In genomic region chr2:239610457-239611221, GRCh38 we compare ENCODE assay signal across 26 cellular contexts.
"Had no signal": no experiment of that assay in that cellular context is flagged by ENCODE, and none has a peak within 500 bp of the region (broad histone marks: within the 10 kb centered on the region; RNA-seq: fewer than 3 reads in every experiment).

No MANE protein-coding gene starts in this region.

- H3K27ac Mint-ChIP-seq: activated B cell treated with CpG ODN at 0.5 μM for 24 hours; activated naive CD4-positive, alpha-beta T cell treated with anti-CD3 and anti-CD28 coated beads for 36 hours; activated naive CD8-positive, alpha-beta T cell treated with anti-CD3 and anti-CD28 coated beads for 36 hours; activated T-cell treated with anti-CD3 and anti-CD28 coated beads, Interleukin-2, amount 50 U/mL, for 72 hours; dendritic cell treated with granulocyte-macrophage colony-stimulating factor and Interleukin-4, amounts not matched to agents 40 ng/mL and 50 ng/mL, for 4 days; mesothelial cell of epicardium; naive B cell; nephron progenitor cell; T-helper 2 cell treated with Interferon-gamma antibody and Interleukin-4, amounts not matched to agents 5 μg/mL and 100 μg/mL, for 36 hours had no signal

- H3K4me3 ChIP-seq: adrenal gland, body of pancreas, left ventricle myocardium inferior, pancreas, prostate gland, sigmoid colon, suprapubic skin, tibial artery had no signal

- H3K9me3 ChIP-seq: adrenal gland, body of pancreas, left ventricle myocardium inferior, neutrophil, pancreas, prostate gland, sigmoid colon, suprapubic skin, tibial artery had no signal

- H3K4me1 ChIP-seq: adrenal gland, body of pancreas, left ventricle myocardium inferior, pancreas, prostate gland, sigmoid colon, suprapubic skin, tibial artery had no signal

- H3K36me3 ChIP-seq: adrenal gland, left ventricle myocardium inferior, neutrophil, pancreas, prostate gland, sigmoid colon, suprapubic skin, tibial artery had no signal

- H3K4me1 Mint-ChIP-seq: activated B cell treated with CpG ODN at 0.5 μM for 24 hours; activated naive CD8-positive, alpha-beta T cell treated with anti-CD3 and anti-CD28 coated beads for 36 hours; naive B cell had no signal

- H3K27ac ChIP-seq: adrenal gland, body of pancreas, epithelial cell of prostate, left ventricle myocardium inferior, neutrophil, pancreas, prostate gland, sigmoid colon, suprapubic skin, tibial artery had no signal

- DNase-seq: activated B cell treated with CpG ODN at 0.5 μM for 24 hours; activated CD4-positive, alpha-beta T cell treated with anti-CD3 and anti-CD28 coated beads, Interleukin-2, amount 50 U/mL, for 1 hour; activated naive CD4-positive, alpha-beta T cell treated with anti-CD3 and anti-CD28 coated beads for 36 hours; activated naive CD8-positive, alpha-beta T cell treated with anti-CD3 and anti-CD28 coated beads for 36 hours; activated T-cell treated with anti-CD3 and anti-CD28 coated beads, Interleukin-2, amount 50 U/mL, for 72 hours; body of pancreas; effector CD4-positive, alpha-beta T cell; left ventricle myocardium inferior; mammary epithelial cell; naive B cell; nephron progenitor cell; stimulated activated CD4-positive, alpha-beta T cell treated with anti-CD3 and anti-CD28 coated beads, Interleukin-1b, Interleukin-23, amount 100 ng/mL, for 48 hours; stimulated activated CD4-positive, alpha-beta T cell treated with anti-CD3 and anti-CD28 coated beads, Interleukin-4, amount 100 ng/mL, for 4 hours; stimulated activated naive CD4-positive, alpha-beta T cell; tibial artery had no signal

- H3K4me3 Mint-ChIP-seq: activated B cell treated with CpG ODN at 0.5 μM for 24 hours; activated naive CD4-positive, alpha-beta T cell treated with anti-CD3 and anti-CD28 coated beads for 36 hours; activated naive CD8-positive, alpha-beta T cell treated with anti-CD3 and anti-CD28 coated beads for 36 hours; activated T-cell treated with anti-CD3 and anti-CD28 coated beads, Interleukin-2, amount 50 U/mL, for 72 hours; dendritic cell treated with granulocyte-macrophage colony-stimulating factor and Interleukin-4, amounts not matched to agents 40 ng/mL and 50 ng/mL, for 4 days; mesothelial cell of epicardium; naive B cell; nephron progenitor cell; T-cell; T-helper 2 cell treated with Interferon-gamma antibody and Interleukin-4, amounts not matched to agents 5 μg/mL and 100 μg/mL, for 36 hours had no signal

- H3K27me3 ChIP-seq: adrenal gland, body of pancreas, neutrophil, sigmoid colon had no signal

- H3K9me3 Mint-ChIP-seq: activated naive CD4-positive, alpha-beta T cell treated with anti-CD3 and anti-CD28 coated beads for 36 hours; activated naive CD8-positive, alpha-beta T cell treated with anti-CD3 and anti-CD28 coated beads for 36 hours; activated T-cell treated with anti-CD3 and anti-CD28 coated beads, Interleukin-2, amount 50 U/mL, for 72 hours; dendritic cell treated with granulocyte-macrophage colony-stimulating factor and Interleukin-4, amounts not matched to agents 40 ng/mL and 50 ng/mL, for 4 days; mesothelial cell of epicardium; nephron progenitor cell; T-cell; T-helper 2 cell treated with Interferon-gamma antibody and Interleukin-4, amounts not matched to agents 5 μg/mL and 100 μg/mL, for 36 hours had no signal

- ATAC-seq: activated T-cell treated with anti-CD3 and anti-CD28 coated beads, Interleukin-2, amount 50 U/mL, for 72 hours; body of pancreas; pancreas had no signal

- H3K36me3 Mint-ChIP-seq: activated naive CD8-positive, alpha-beta T cell treated with anti-CD3 and anti-CD28 coated beads for 36 hours; mesothelial cell of epicardium; naive B cell; T-cell had no signal
